In the genomic region with DNA sequence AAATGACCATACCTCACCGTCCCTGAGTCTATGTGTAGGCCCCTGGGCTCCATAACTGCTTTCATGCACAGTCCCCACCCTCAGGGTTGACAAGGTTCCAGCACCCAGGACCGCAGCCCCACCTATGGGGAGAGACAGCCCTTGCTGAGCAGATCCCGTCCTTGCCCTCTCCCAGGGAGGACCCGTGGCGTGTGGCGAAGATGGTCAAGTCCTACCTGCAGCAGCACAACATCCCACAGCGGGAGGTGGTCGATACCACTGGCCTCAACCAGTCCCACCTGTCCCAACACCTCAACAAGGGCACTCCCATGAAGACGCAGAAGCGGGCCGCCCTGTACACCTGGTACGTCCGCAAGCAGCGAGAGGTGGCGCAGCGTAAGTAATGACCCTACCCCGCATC, we compare ENCODE assay signal across 39 cellular contexts. TPM values are rescaled to one million over a fixed set of nuclear protein-coding genes. Genes with fewer than 3 reads are reported as not detected.
"Had no signal": no experiment of that assay in that cellular context is flagged by ENCODE, and none has a peak within 500 bp of the region (broad histone marks: within the 10 kb centered on the region; RNA-seq: fewer than 3 reads in every experiment).

No MANE protein-coding gene starts in this region.

- ATAC-seq: activated CD8-positive, alpha-beta T cell treated with anti-CD3 and anti-CD28 coated beads for 36 hours; activated naive CD4-positive, alpha-beta T cell treated with anti-CD3 and anti-CD28 coated beads, Interleukin-2, amount 50 U/mL, for 72 hours; activated T-cell treated with anti-CD3 and anti-CD28 coated beads, Interleukin-2, amount 50 U/mL, for 4 hours; activated T-cell treated with anti-CD3 and anti-CD28 coated beads, Interleukin-2, amount 50 U/mL, for 72 hours; activated T-helper 17 cell treated with anti-CD3 and anti-CD28 coated beads, Interleukin-2, amount 50 U/mL, for 72 hours; body of pancreas; T-cell; T-helper 17 cell had no signal

- H3K27me3 ChIP-seq: adrenal gland, body of pancreas, breast epithelium had no signal

- H3K9me3 ChIP-seq: adrenal gland, body of pancreas, breast epithelium had no signal

- H3K4me1 ChIP-seq: adrenal gland, breast epithelium had no signal

- H3K36me3 ChIP-seq: adrenal gland, brain microvascular endothelial cell, breast epithelium had no signal

- FAIRE-seq: astrocyte, TTC549 had no signal

- H3K27ac ChIP-seq: adrenal gland, body of pancreas, brain microvascular endothelial cell, breast epithelium, VCaP had no signal

- H3K4me3 Mint-ChIP-seq: activated B cell treated with CpG ODN at 0.5 μM for 24 hours; activated CD4-positive, alpha-beta memory T cell treated with anti-CD3 and anti-CD28 coated beads for 36 hours; activated CD4-positive, alpha-beta T cell treated with anti-CD3 and anti-CD28 coated beads, Interleukin-2, amount 10 ng/mL, durations not matched to agents 24 days and 14 days; activated CD8-positive, alpha-beta T cell treated with anti-CD3 and anti-CD28 coated beads for 36 hours; activated naive CD4-positive, alpha-beta T cell treated with anti-CD3 and anti-CD28 coated beads for 36 hours; activated naive CD8-positive, alpha-beta T cell treated with anti-CD3 and anti-CD28 coated beads for 36 hours; activated T-cell treated with anti-CD3 and anti-CD28 coated beads, Interleukin-2, amount 50 U/mL, for 4 hours; activated T-cell treated with anti-CD3 and anti-CD28 coated beads, Interleukin-2, amount 50 U/mL, for 72 hours; activated T-helper 1 cell treated with anti-CD3 and anti-CD28 coated beads, Interleukin-12 subunit alpha, Interleukin-12 subunit beta, Interleukin-2, Interleukin-4 antibody, amounts not matched to agents 30 ng/mL and 10 ng/mL and 1 ng/mL, durations not matched to agents 14 hours and 24 hours and 36 hours; activated T-helper 17 cell treated with anti-CD3 and anti-CD28 coated beads, Interleukin-2, amount 50 U/mL, for 72 hours; central memory CD8-positive, alpha-beta T cell; T-cell; T-helper 17 cell had no signal

- H3K27me3 Mint-ChIP-seq: activated CD4-positive, alpha-beta T cell treated with anti-CD3 and anti-CD28 coated beads, Interleukin-2, amount 10 ng/mL, durations not matched to agents 24 days and 14 days; activated CD8-positive, alpha-beta T cell treated with anti-CD3 and anti-CD28 coated beads for 36 hours; activated naive CD8-positive, alpha-beta T cell treated with anti-CD3 and anti-CD28 coated beads for 36 hours; central memory CD8-positive, alpha-beta T cell; T-cell; T-helper 17 cell had no signal

- H3K27ac Mint-ChIP-seq: activated B cell treated with CpG ODN at 0.5 μM for 24 hours; activated CD4-positive, alpha-beta T cell treated with anti-CD3 and anti-CD28 coated beads, Interleukin-2, amount 10 ng/mL, durations not matched to agents 24 days and 14 days; activated CD8-positive, alpha-beta T cell treated with anti-CD3 and anti-CD28 coated beads for 36 hours; activated naive CD4-positive, alpha-beta T cell treated with anti-CD3 and anti-CD28 coated beads for 36 hours; activated naive CD4-positive, alpha-beta T cell treated with anti-CD3 and anti-CD28 coated beads, Interleukin-2, amount 50 U/mL, for 72 hours; activated naive CD8-positive, alpha-beta T cell treated with anti-CD3 and anti-CD28 coated beads for 36 hours; activated T-cell treated with anti-CD3 and anti-CD28 coated beads, Interleukin-2, amount 50 U/mL, for 72 hours; activated T-helper 1 cell treated with anti-CD3 and anti-CD28 coated beads, Interleukin-12 subunit alpha, Interleukin-12 subunit beta, Interleukin-2, Interleukin-4 antibody, amounts not matched to agents 30 ng/mL and 10 ng/mL and 1 ng/mL, durations not matched to agents 14 hours and 24 hours and 36 hours; activated T-helper 17 cell treated with anti-CD3 and anti-CD28 coated beads, Interleukin-2, amount 50 U/mL, for 72 hours; T-cell; T-helper 17 cell had no signal

- DNase-seq: activated B cell treated with CpG ODN at 0.5 μM for 24 hours; activated CD4-positive, alpha-beta memory T cell treated with anti-CD3 and anti-CD28 coated beads for 36 hours; activated CD4-positive, alpha-beta T cell treated with anti-CD3 and anti-CD28 coated beads for 4 hours; activated CD4-positive, alpha-beta T cell treated with anti-CD3 and anti-CD28 coated beads, Interleukin-2, amount 10 ng/mL, durations not matched to agents 24 days and 14 days; activated CD4-positive, alpha-beta T cell treated with anti-CD3 and anti-CD28 coated beads, Interleukin-2, amount 50 U/mL, for 1 hour; activated CD4-positive, alpha-beta T cell treated with anti-CD3 and anti-CD28 coated beads, Interleukin-2, amount 50 U/mL, for 4 hours; activated CD4-positive, CD25-positive, alpha-beta regulatory T cell treated with anti-CD3 and anti-CD28 coated beads, Interleukin-2, amount 50 U/mL, for 72 hours; activated CD8-positive, alpha-beta memory T cell treated with anti-CD3 and anti-CD28 coated beads, Interleukin-2, amount 50 U/mL, for 4 hours; activated CD8-positive, alpha-beta T cell treated with anti-CD3 and anti-CD28 coated beads for 36 hours; activated effector memory CD4-positive, alpha-beta T cell treated with anti-CD3 and anti-CD28 coated beads, Interleukin-2, amount 50 U/mL, for 16 hours; activated gamma-delta T cell treated with Interleukin-2 at 50 U/mL for 16 hours; activated naive CD4-positive, alpha-beta T cell; activated naive CD4-positive, alpha-beta T cell treated with anti-CD3 and anti-CD28 coated beads for 36 hours; activated naive CD4-positive, alpha-beta T cell treated with anti-CD3 and anti-CD28 coated beads, Interleukin-2, amount 50 U/mL, for 16 hours; activated naive CD8-positive, alpha-beta T cell treated with anti-CD3 and anti-CD28 coated beads for 36 hours; activated T-cell treated with anti-CD3 and anti-CD28 coated beads for 4 hours; activated T-cell treated with anti-CD3 and anti-CD28 coated beads, Interleukin-2, amount 50 U/mL, for 1 hour; activated T-cell treated with anti-CD3 and anti-CD28 coated beads, Interleukin-2, amount 50 U/mL, for 4 hours; activated T-cell treated with anti-CD3 and anti-CD28 coated beads, Interleukin-2, amount 50 U/mL, for 72 hours; adrenal gland; amniotic stem cell; aorta; body of pancreas; brain microvascular endothelial cell; caudate nucleus; cerebellar nuclear complex; T-cell; T-helper 17 cell had no signal

- H3K4me3 ChIP-seq: adrenal gland, body of pancreas, breast epithelium had no signal

- H3K9me3 Mint-ChIP-seq: activated B cell treated with CpG ODN at 0.5 μM for 24 hours; activated CD4-positive, alpha-beta memory T cell treated with anti-CD3 and anti-CD28 coated beads for 36 hours; activated CD8-positive, alpha-beta T cell treated with anti-CD3 and anti-CD28 coated beads for 36 hours; activated naive CD4-positive, alpha-beta T cell treated with anti-CD3 and anti-CD28 coated beads for 36 hours; activated naive CD8-positive, alpha-beta T cell treated with anti-CD3 and anti-CD28 coated beads for 36 hours; activated T-cell treated with anti-CD3 and anti-CD28 coated beads, Interleukin-2, amount 50 U/mL, for 4 hours; activated T-helper 1 cell treated with anti-CD3 and anti-CD28 coated beads, Interleukin-12 subunit alpha, Interleukin-12 subunit beta, Interleukin-2, Interleukin-4 antibody, amounts not matched to agents 30 ng/mL and 10 ng/mL and 1 ng/mL, durations not matched to agents 14 hours and 24 hours and 36 hours; activated T-helper 17 cell treated with anti-CD3 and anti-CD28 coated beads, Interleukin-2, amount 50 U/mL, for 72 hours; central memory CD8-positive, alpha-beta T cell; T-cell had no signal

- H3K4me1 Mint-ChIP-seq: activated B cell treated with CpG ODN at 0.5 μM for 24 hours; activated CD4-positive, alpha-beta T cell treated with anti-CD3 and anti-CD28 coated beads, Interleukin-2, amount 10 ng/mL, durations not matched to agents 24 days and 14 days; activated naive CD8-positive, alpha-beta T cell treated with anti-CD3 and anti-CD28 coated beads for 36 hours; activated T-helper 17 cell treated with anti-CD3 and anti-CD28 coated beads, Interleukin-2, amount 50 U/mL, for 72 hours; central memory CD8-positive, alpha-beta T cell; T-cell had no signal

- H3K36me3 Mint-ChIP-seq: activated CD4-positive, alpha-beta memory T cell treated with anti-CD3 and anti-CD28 coated beads for 36 hours; activated naive CD4-positive, alpha-beta T cell treated with anti-CD3 and anti-CD28 coated beads, Interleukin-2, amount 50 U/mL, for 72 hours; activated naive CD8-positive, alpha-beta T cell treated with anti-CD3 and anti-CD28 coated beads for 36 hours; T-cell had no signal

RNA-seq across cellular contexts. Expression of a gene that starts 10.3 kb away (rescaled TPM):
- total RNA-seq: activated B cell treated with CpG ODN at 0.5 μM for 24 hours; activated CD4-positive, alpha-beta memory T cell treated with anti-CD3 and anti-CD28 coated beads for 36 hours; activated CD4-positive, alpha-beta T cell treated with anti-CD3 and anti-CD28 coated beads, Interleukin-2, amount 10 ng/mL, durations not matched to agents 24 days and 14 days; activated CD8-positive, alpha-beta memory T cell treated with anti-CD3 and anti-CD28 coated beads for 36 hours; activated CD8-positive, alpha-beta T cell treated with anti-CD3 and anti-CD28 coated beads for 36 hours; activated naive CD4-positive, alpha-beta T cell treated with anti-CD3 and anti-CD28 coated beads for 36 hours; activated naive CD4-positive, alpha-beta T cell treated with anti-CD3 and anti-CD28 coated beads, Interleukin-2, amount 50 U/mL, for 72 hours; activated naive CD8-positive, alpha-beta T cell treated with anti-CD3 and anti-CD28 coated beads for 36 hours; activated T-cell treated with anti-CD3 and anti-CD28 coated beads, Interleukin-2, amount 50 U/mL, for 4 hours; activated T-cell treated with anti-CD3 and anti-CD28 coated beads, Interleukin-2, amount 50 U/mL, for 72 hours; activated T-helper 1 cell treated with anti-CD3 and anti-CD28 coated beads, Interleukin-12 subunit alpha, Interleukin-12 subunit beta, Interleukin-2, Interleukin-4 antibody, amounts not matched to agents 30 ng/mL and 10 ng/mL and 1 ng/mL, durations not matched to agents 14 hours and 24 hours and 36 hours; activated T-helper 17 cell treated with anti-CD3 and anti-CD28 coated beads, Interleukin-2, amount 50 U/mL, for 72 hours; aorta; astrocyte; T-cell; T-helper 1 cell treated with Interleukin-12 subunit alpha and Interleukin-12 subunit beta and Interleukin-4 antibody, amounts not matched to agents 30 ng/mL and 1 ng/mL, for 36 hours; T-helper 17 cell; T-helper 2 cell treated with Interferon-gamma antibody and Interleukin-4, amounts not matched to agents 100 ng/mL and 5 ng/mL, for 36 hours had no signal
